ENCODE assay signal across 10 cellular contexts in the genomic region with DNA sequence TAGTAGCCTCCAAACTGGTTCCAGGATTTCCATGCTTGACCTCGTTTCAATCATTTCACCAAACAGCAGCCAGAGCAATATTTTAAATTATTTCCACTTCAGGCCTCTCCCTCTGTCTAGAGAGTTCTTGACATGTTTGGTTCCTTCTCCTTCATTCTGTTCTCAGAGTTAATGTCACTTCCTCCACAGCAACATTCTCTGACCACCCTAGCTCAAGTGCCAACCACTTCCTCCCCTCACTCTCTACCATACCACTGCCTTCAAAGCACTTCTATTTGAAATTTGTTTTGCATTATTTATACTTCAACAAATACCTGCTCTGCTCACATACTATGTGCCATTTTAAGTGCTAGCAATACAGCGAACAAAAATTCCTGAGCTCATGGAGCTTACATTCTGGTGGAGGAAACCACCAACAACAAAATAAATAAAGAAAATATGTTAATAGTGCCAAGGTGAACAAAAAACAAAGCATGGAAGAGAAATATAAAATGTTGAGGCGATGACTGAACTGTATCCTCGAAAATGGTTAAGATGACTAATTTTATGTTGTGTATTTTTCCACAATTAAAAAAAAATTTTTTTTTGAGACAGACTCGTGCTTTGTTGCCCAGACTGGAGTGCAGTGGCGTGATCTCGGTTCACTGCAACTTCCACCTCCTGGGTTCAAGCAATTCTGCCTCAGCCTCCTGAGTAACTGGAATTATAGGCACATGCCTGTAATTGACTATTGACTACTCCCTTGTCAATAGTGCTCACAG. TPM values are rescaled to one million over a fixed set of nuclear protein-coding genes. Genes with fewer than 3 reads are reported as not detected.
DNase-seq lines count a peak whose midpoint lies in the region; ATAC-seq lines count a peak whose summit lies in the region.
"Had no signal": no experiment of that assay in that cellular context is flagged by ENCODE, and none has a peak within 500 bp of the region (broad histone marks: within the 10 kb centered on the region; RNA-seq: fewer than 3 reads in every experiment).

No MANE protein-coding gene starts in this region.

- H3K36me3 Mint-ChIP-seq in activated T-cell treated with anti-CD3 and anti-CD28 coated beads, Interleukin-2, amount 50 U/mL, for 72 hours (ENCODE audit: insufficient read depth in 2 of 2) = peaks cover 14 to 33% of the 10 kb centered on the region in 2 donors
- H3K36me3 Mint-ChIP-seq in central memory CD8-positive, alpha-beta T cell (ENCODE audit: insufficient read depth) = peaks cover 45% of the 10 kb centered on the region

- ATAC-seq in activated T-cell treated with anti-CD3 and anti-CD28 coated beads, Interleukin-2, amount 50 U/mL, for 72 hours (replicated peaks in 1 of 2) = peak; percentile 68 to 71
- peak; percentile 95 for ATAC-seq in central memory CD8-positive, alpha-beta T cell (replicated peaks; ENCODE audit: extremely low read depth, poor library complexity, severe bottlenecking)
- peak; percentile 94 for ATAC-seq in stimulated activated naive CD8-positive, alpha-beta T cell treated with anti-CD3 and anti-CD28 coated beads, Interleukin-15, amount 100 ng/mL, for 72 hours

- no peaks in the 10 kb centered on the region for H3K27me3 Mint-ChIP-seq in activated T-cell treated with anti-CD3 and anti-CD28 coated beads, Interleukin-2, amount 50 U/mL, for 72 hours (ENCODE audit: low read depth)
- H3K27me3 Mint-ChIP-seq in central memory CD8-positive, alpha-beta T cell = no peaks in the 10 kb centered on the region
- H3K27me3 Mint-ChIP-seq in stimulated activated naive CD8-positive, alpha-beta T cell treated with anti-CD3 and anti-CD28 coated beads, Interleukin-15, amount 100 ng/mL, for 72 hours = no peaks in the 10 kb centered on the region

- H3K4me3 Mint-ChIP-seq in activated T-cell treated with anti-CD3 and anti-CD28 coated beads, Interleukin-2, amount 50 U/mL, for 72 hours = peak overlapping the region; percentile 12 to 56
- H3K4me3 Mint-ChIP-seq in central memory CD8-positive, alpha-beta T cell = peak overlapping the region; percentile 47
- H3K4me3 Mint-ChIP-seq in stimulated activated naive CD8-positive, alpha-beta T cell treated with anti-CD3 and anti-CD28 coated beads, Interleukin-15, amount 100 ng/mL, for 72 hours = peak overlapping the region; percentile 14 to 22

- no peaks in the 10 kb centered on the region for H3K9me3 Mint-ChIP-seq in activated T-cell treated with anti-CD3 and anti-CD28 coated beads, Interleukin-2, amount 50 U/mL, for 72 hours
- peaks cover 6% of the 10 kb centered on the region for H3K9me3 Mint-ChIP-seq in central memory CD8-positive, alpha-beta T cell
- peaks cover 0 to 7% of the 10 kb centered on the region in 2 donors for H3K9me3 Mint-ChIP-seq in stimulated activated naive CD8-positive, alpha-beta T cell treated with anti-CD3 and anti-CD28 coated beads, Interleukin-15, amount 100 ng/mL, for 72 hours

- peaks cover 19% of the 10 kb centered on the region for H3K4me1 Mint-ChIP-seq in activated T-cell treated with anti-CD3 and anti-CD28 coated beads, Interleukin-2, amount 50 U/mL, for 72 hours (ENCODE audit: low read depth)
- H3K4me1 Mint-ChIP-seq in central memory CD8-positive, alpha-beta T cell = peaks cover 17% of the 10 kb centered on the region
- H3K4me1 Mint-ChIP-seq in stimulated activated naive CD8-positive, alpha-beta T cell treated with anti-CD3 and anti-CD28 coated beads, Interleukin-15, amount 100 ng/mL, for 72 hours = peaks cover 25% of the 10 kb centered on the region

- no peak for DNase-seq in activated T-cell treated with anti-CD3 and anti-CD28 coated beads, Interleukin-2, amount 50 U/mL, for 72 hours
- no peak for DNase-seq in activated T-cell treated with anti-CD3 and anti-CD28 coated beads for 4 hours
- peak; percentile 20 for DNase-seq in NOMO-1 treated with dmso at 0.1 percent for 144 hours (lab: John Stamatoyannopoulos, UW; ENCODE audit: unreplicated experiment)
- peak in 1 of 2 donors; percentile 23 for DNase-seq in central memory CD8-positive, alpha-beta T cell (ENCODE audit: low spot score in 2 of 2)
- peak; percentile 5 to 21 for DNase-seq in stimulated activated naive CD8-positive, alpha-beta T cell treated with anti-CD3 and anti-CD28 coated beads, Interleukin-15, amount 100 ng/mL, for 72 hours
- no peak for DNase-seq in NCI-H2171 (lab: John Stamatoyannopoulos, UW)
- no peak for DNase-seq in NCI-H2196 (lab: John Stamatoyannopoulos, UW; ENCODE audit: unreplicated experiment)
- no peak for DNase-seq in NCI-H1092 (lab: John Stamatoyannopoulos, UW)
- DNase-seq: NCI-H1694 treated with DMSO at 0.1 percent for 48 hours, T1000 had no signal

- peak overlapping the region; percentile 91 for H3K27ac Mint-ChIP-seq in activated T-cell treated with anti-CD3 and anti-CD28 coated beads, Interleukin-2, amount 50 U/mL, for 72 hours
- H3K27ac Mint-ChIP-seq in central memory CD8-positive, alpha-beta T cell (ENCODE audit: low read depth) = peak overlapping the region; percentile 73
- peak overlapping the region; percentile 59 to 74 for H3K27ac Mint-ChIP-seq in stimulated activated naive CD8-positive, alpha-beta T cell treated with anti-CD3 and anti-CD28 coated beads, Interleukin-15, amount 100 ng/mL, for 72 hours

RNA-seq across cellular contexts. Expression of a gene that starts 17.3 kb away (rescaled TPM):
- 10 to 100 TPM; 44.4 to 57.2 TPM for total RNA-seq in activated T-cell treated with anti-CD3 and anti-CD28 coated beads, Interleukin-2, amount 50 U/mL, for 72 hours

Comparison
In these comparisons a context has a peak if more than half of its experiments do, and no peak if none do; other contexts are left out.
1. DNase-seq: peak in NOMO-1 treated with dmso at 0.1 percent for 144 hours (single experiment) and stimulated activated naive CD8-positive, alpha-beta T cell treated with anti-CD3 and anti-CD28 coated beads, Interleukin-15, amount 100 ng/mL, for 72 hours (2 of 2); none in activated T-cell treated with anti-CD3 and anti-CD28 coated beads, Interleukin-2, amount 50 U/mL, for 72 hours (0 of 2), activated T-cell treated with anti-CD3 and anti-CD28 coated beads for 4 hours (single experiment), NCI-H2171 (single experiment), NCI-H2196 (single experiment) and NCI-H1092 (single experiment).
2. Peak in every context shown above with its lines, with median percentiles within 50 percentile points of each other: ATAC-seq, H3K27ac Mint-ChIP-seq and H3K4me3 Mint-ChIP-seq.